14 cellular contexts compared by ENCODE assay signal in the genomic region with DNA sequence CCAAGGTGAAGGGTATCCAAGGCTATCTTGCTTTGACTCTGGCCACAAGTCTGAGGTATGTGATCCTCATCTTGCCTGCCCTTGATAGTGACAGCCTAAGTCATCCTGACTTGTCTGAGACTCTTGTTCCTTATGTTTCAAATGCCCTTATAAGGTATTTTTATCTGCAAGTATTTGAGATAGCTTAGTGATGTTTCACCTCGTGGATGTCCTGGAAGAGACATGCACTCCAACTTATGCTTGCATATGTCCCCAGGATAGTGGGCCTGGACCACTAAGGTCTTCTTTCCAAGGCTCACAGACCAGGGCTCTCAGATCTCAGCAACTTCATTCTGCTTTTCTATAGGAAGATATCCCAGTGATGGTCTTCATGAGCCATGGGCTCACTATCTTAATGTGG.
DNase-seq lines count a peak whose midpoint lies in the region; ATAC-seq lines count a peak whose summit lies in the region.
"Had no signal": no experiment of that assay in that cellular context is flagged by ENCODE, and none has a peak within 500 bp of the region (broad histone marks: within the 10 kb centered on the region; RNA-seq: fewer than 3 reads in every experiment).

No MANE protein-coding gene starts in this region.

- H3K18ac ChIP-seq in trophoblast cell (ENCODE audit: low read length): no peak overlapping the region

- no peak overlapping the region for H2BK12ac ChIP-seq in trophoblast cell (ENCODE audit: low read length)

- ATAC-seq in left colon (no peak), GM19351 (IDR thresholded peaks at IDR 0.05; ENCODE audit: unreplicated experiment) (no peak)
- ATAC-seq: A549 had no signal

- intact Hi-C loops in left colon (cut with DNase I, micrococcal nuclease): no loop called here

- no peak overlapping the region for H4K8ac ChIP-seq in trophoblast cell (ENCODE audit: low read depth, low read length)

- H2BK120ac ChIP-seq in trophoblast cell (ENCODE audit: insufficient read depth, low read length, poor library complexity): no peak overlapping the region

- no peaks in the 10 kb centered on the region for H3K79me1 ChIP-seq in trophoblast cell (ENCODE audit: low read length)

- H3K27me3 ChIP-seq in trophoblast cell (ENCODE audit: insufficient read depth, low read length): no peaks in the 10 kb centered on the region
- H3K27me3 ChIP-seq: BLaER1 had no signal

- no peak overlapping the region for H3K23ac ChIP-seq in trophoblast cell (ENCODE audit: low read length)

- DNase-seq in EH (ENCODE audit: low read depth) (peak; percentile 48), dermis blood vessel endothelial cell (peak; percentile 0), trophoblast cell (peak; percentile 6 to 65), left colon (no peak), activated gamma-delta T cell (lab: John Stamatoyannopoulos, UW) (no peak)
- DNase-seq: AML-193; Caco-2; CD8-positive, alpha-beta memory T cell; DMS53; GM23248; H7 had no signal

- H3K4me3 ChIP-seq in trophoblast cell (ENCODE audit: low read depth, low read length): no peak overlapping the region
- H3K4me3 ChIP-seq: A549, BLaER1, GM23248 had no signal

- WGBS in trophoblast cell (ENCODE audit: extremely low coverage, insufficient coverage, insufficient read length): no CpG with 5 or more reads among the region's 1 CpG

- H3K4me1 ChIP-seq in trophoblast cell (ENCODE audit: control insufficient read depth in 1 of 2, insufficient read depth in 2 of 2, low read length in 2 of 2): no peaks in the 10 kb centered on the region
- H3K4me1 ChIP-seq: A549, BLaER1, Caco-2 had no signal

- no peak overlapping the region for H3K14ac ChIP-seq in trophoblast cell (ENCODE audit: low read length)

- no peak overlapping the region for H2AFZ ChIP-seq in trophoblast cell (ENCODE audit: insufficient read depth, low read length, poor library complexity)
- H2AFZ ChIP-seq: GM23248 had no signal

- no peak overlapping the region for H3K4ac ChIP-seq in trophoblast cell (ENCODE audit: low read depth, low read length)

- peaks cover 2% of the 10 kb centered on the region for H3K9me3 ChIP-seq in trophoblast cell (ENCODE audit: insufficient read depth, low read depth, low read length)
- H3K9me3 ChIP-seq: A549, BLaER1, Caco-2 had no signal

- no peak overlapping the region for H4K91ac ChIP-seq in trophoblast cell (ENCODE audit: low read depth, low read length)

- H3K36me3 ChIP-seq in trophoblast cell (ENCODE audit: control insufficient read depth in 1 of 2, insufficient read depth in 2 of 2, low read length in 2 of 2): no peaks in the 10 kb centered on the region
- H3K36me3 ChIP-seq: BLaER1 had no signal

- H3K9ac ChIP-seq in trophoblast cell (ENCODE audit: low read length): no peak overlapping the region
- H3K9ac ChIP-seq: BLaER1, GM23248 had no signal

- no peak overlapping the region for H3K4me2 ChIP-seq in trophoblast cell (ENCODE audit: low read length)
- H3K4me2 ChIP-seq: A549, BLaER1 had no signal

- no peak overlapping the region for H2BK5ac ChIP-seq in trophoblast cell (ENCODE audit: low read depth, low read length, poor library complexity)

- no peak overlapping the region for H4K12ac ChIP-seq in trophoblast cell (ENCODE audit: low read depth, low read length)

- no peak overlapping the region for H3K27ac ChIP-seq in trophoblast cell (ENCODE audit: low read depth, low read length)
- H3K27ac ChIP-seq: A549, BLaER1, GM23248 had no signal

- H2AK5ac ChIP-seq in trophoblast cell (ENCODE audit: low read length): no peak overlapping the region

- H3K79me2 ChIP-seq in trophoblast cell (ENCODE audit: control insufficient read depth, insufficient read depth, low read length, poor library complexity): no peaks in the 10 kb centered on the region

Comparison
In these comparisons a context has a peak if more than half of its experiments do, and no peak if none do; other contexts are left out.
1. DNase-seq: peak in EH (single experiment), dermis blood vessel endothelial cell (single experiment) and trophoblast cell (2 of 2); none in left colon (0 of 2) and activated gamma-delta T cell (single experiment).